ENCODE assay signal across 23 cellular contexts in the genomic region with DNA sequence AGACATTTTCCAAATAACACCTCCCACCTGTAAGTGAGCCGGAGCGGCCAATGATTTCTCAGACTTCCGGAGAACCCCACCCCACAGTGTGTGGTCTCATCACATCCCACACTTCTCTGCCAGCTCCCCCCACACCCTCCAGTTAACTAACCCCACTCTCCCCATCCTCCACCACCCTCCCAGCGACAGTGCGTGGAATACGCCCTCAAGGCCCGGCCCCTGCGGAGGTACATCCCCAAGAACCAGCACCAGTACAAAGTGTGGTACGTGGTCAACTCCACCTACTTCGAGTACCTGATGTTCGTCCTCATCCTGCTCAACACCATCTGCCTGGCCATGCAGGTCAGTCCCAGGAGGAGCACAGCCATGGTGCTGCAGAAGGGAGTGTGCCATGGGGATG.
"Had no signal": no experiment of that assay in that cellular context is flagged by ENCODE, and none has a peak within 500 bp of the region (broad histone marks: within the 10 kb centered on the region; RNA-seq: fewer than 3 reads in every experiment).

No MANE protein-coding gene starts in this region.

- H3K9ac ChIP-seq: KMS-11 had no signal

- H3K27me3 ChIP-seq: SJSA1 had no signal

- H3K4me3 ChIP-seq: K562, SJSA1, SK-N-MC had no signal

- H3K9me3 ChIP-seq: SJSA1 had no signal

- DNase-seq: Kasumi-1, MM.1S, NCI-H1092 treated with DMSO at 0.1 percent for 48 hours, NCI-H1436 treated with DMSO at 0.1 percent for 48 hours, NCI-H1694 treated with DMSO at 0.1 percent for 48 hours, NCI-H1930, NCI-H2081, NCI-H2107, NCI-H226, NCI-H446, NCI-H510A, NCI-H524 treated with DMSO at 0.1 percent for 48 hours, NCI-H69, NCI-H774, Right ventricle myocardium superior, RPMI8226, SIG-M5 had no signal

- H3K27ac ChIP-seq: KMS-11, SJSA1, SK-N-MC had no signal

- H3K4me2 ChIP-seq: KMS-11 had no signal

- FAIRE-seq: HepG2, K562, RCC 7860 had no signal
